In the genomic region with DNA sequence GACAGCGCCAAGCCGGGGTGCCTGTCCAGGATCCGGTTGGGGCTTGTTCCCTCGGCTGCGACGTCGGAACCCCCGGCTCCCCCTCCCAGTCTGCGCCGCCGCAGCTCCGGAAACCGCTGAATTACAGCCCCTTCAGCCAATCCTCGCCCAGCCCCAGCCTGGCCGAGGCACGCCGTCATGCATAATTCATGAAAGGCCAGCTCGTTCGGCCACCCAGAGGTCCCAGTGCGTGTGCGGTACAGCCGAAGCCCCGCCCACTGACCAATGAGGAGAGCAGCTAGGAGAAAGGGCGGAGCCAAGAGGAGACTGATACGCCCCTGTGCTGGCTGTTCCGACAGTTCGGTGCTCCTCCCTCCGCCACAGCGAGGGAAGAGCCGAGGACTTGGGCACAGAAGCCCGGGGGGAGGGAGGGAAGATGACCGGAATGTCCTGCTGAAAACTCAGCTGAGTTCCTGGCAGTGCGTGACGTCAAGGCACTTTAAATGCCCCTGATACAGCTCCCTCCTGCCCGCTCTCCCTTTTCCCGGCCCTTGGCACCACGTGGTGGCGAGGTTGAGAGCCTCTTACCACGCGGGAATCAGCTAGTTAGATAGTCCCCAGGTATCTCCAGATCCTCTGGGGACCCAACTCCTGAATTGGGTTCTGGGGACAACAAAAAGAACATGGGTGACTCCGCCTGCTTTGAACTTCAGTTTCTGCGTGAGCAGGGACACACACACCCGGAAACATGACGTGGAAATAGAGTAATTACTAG, we compare ENCODE assay signal across 1 cellular context.
TF ChIP-seq lines count a peak whose summit lies in the region.

A gene (minus strand): TSS at position 62 of the 754 bp plus-strand sequence. CDS start 39,926 bp downstream, outside the sequence.

TF ChIP-seq in HepG2, 621 proteins besides CTCF, POLR2A, EP300 and RAD21 (continued from another document and continues in another):
- TF ChIP-seq ESRRA (CRISPR knock-in tag; IDR thresholded peaks at IDR 0.05; ENCODE audit: low read depth) (peak; percentile 92), GPN1 (CRISPR knock-in tag; IDR thresholded peaks at IDR 0.05; ENCODE audit: borderline replicate concordance) (0 out of 2 replicates have a peak, but pooled peaks have one; percentile 65), NR2F6 (IDR thresholded peaks at IDR 0.05) (peak; percentile 70; the same call in 1 of the 2 replicates), NR2F6 (CRISPR knock-in tag; IDR thresholded peaks at IDR 0.05) (peak; percentile 88), HNRNPH1 (optimal IDR thresholded peaks at IDR 0.05; ENCODE audit: low read depth, low read length) (peak; percentile 96), ZNF619 (CRISPR knock-in tag; IDR thresholded peaks at IDR 0.05) (peak; percentile 99; the same call in 1 of the 2 replicates), FOSL2 (CRISPR knock-in tag; IDR thresholded peaks at IDR 0.05) (peak; percentile 91), FOXC1 (CRISPR knock-in tag; IDR thresholded peaks at IDR 0.05; ENCODE audit: borderline replicate concordance) (peak; percentile 99), ZNF672 (CRISPR knock-in tag; IDR thresholded peaks at IDR 0.05) (peak; percentile 14; the same call in 1 of the 2 replicates), ZKSCAN1 (IDR thresholded peaks at IDR 0.05; ENCODE audit: low read length) (peak; percentile 46; the same call in 1 of the 2 replicates), SRSF4 (IDR thresholded peaks at IDR 0.05; ENCODE audit: low read depth, low read length, poor library complexity, severe bottlenecking) (no peak), NFATC3 (CRISPR knock-in tag; IDR thresholded peaks at IDR 0.05) (peak; percentile 99), EZH2 (conservative IDR thresholded peaks at IDR 0.05; ENCODE audit: low read depth, low read length) (no peak), ARNT2 (CRISPR knock-in tag; IDR thresholded peaks at IDR 0.05; ENCODE audit: low read depth) (peak; percentile 100), ZNF570 (CRISPR knock-in tag; IDR thresholded peaks at IDR 0.05; ENCODE audit: borderline replicate concordance) (no peak), PAWR (CRISPR knock-in tag; IDR thresholded peaks at IDR 0.05; ENCODE audit: borderline replicate concordance) (no peak; the same call in 1 of the 2 replicates), SIN3A (IDR thresholded peaks at IDR 0.05; ENCODE audit: borderline replicate concordance, low read depth, low read length) (peak; percentile 96), U2AF2 (IDR thresholded peaks at IDR 0.05; ENCODE audit: low read depth, low read length) (no peak), CAMTA2 (CRISPR knock-in tag; IDR thresholded peaks at IDR 0.05; ENCODE audit: borderline replicate concordance) (peak; percentile 68; the same call in 1 of the 2 replicates), PTBP1 (IDR thresholded peaks at IDR 0.05; ENCODE audit: low read depth, low read length, poor library complexity, severe bottlenecking) (peak; percentile 99), SNRNP70 (IDR thresholded peaks at IDR 0.05; ENCODE audit: low read depth, low read length) (no peak), ZNF354B (CRISPR knock-in tag; IDR thresholded peaks at IDR 0.05) (0 out of 2 replicates have a peak, but pooled peaks have one; percentile 35), ZMYM3 (CRISPR knock-in tag; IDR thresholded peaks at IDR 0.05) (peak; percentile 94), ZNF878 (CRISPR knock-in tag; IDR thresholded peaks at IDR 0.05) (peak; percentile 99), AGO1 (IDR thresholded peaks at IDR 0.05; ENCODE audit: low read depth, low read length, poor library complexity, severe bottlenecking) (peak; percentile 66), HNRNPK (IDR thresholded peaks at IDR 0.05; ENCODE audit: low read depth, low read length, poor library complexity, severe bottlenecking) (peak; percentile 8), TAF1 (CRISPR knock-in tag; IDR thresholded peaks at IDR 0.05) (peak; percentile 78), ZSCAN21 (CRISPR knock-in tag; IDR thresholded peaks at IDR 0.05; ENCODE audit: borderline replicate concordance) (peak; percentile 94; the same call in 1 of the 2 replicates), RAD51 (IDR thresholded peaks at IDR 0.05; ENCODE audit: borderline replicate concordance) (peak; percentile 70; the same call in 1 of the 2 replicates), PPARG (CRISPR knock-in tag; conservative IDR thresholded peaks at IDR 0.05) (peak; percentile 93), MED13 (CRISPR knock-in tag; IDR thresholded peaks at IDR 0.05) (peak; percentile 63; the same call in 1 of the 2 replicates), ATRX (CRISPR knock-in tag; IDR thresholded peaks at IDR 0.05; ENCODE audit: borderline replicate concordance) (peak; percentile 87; the same call in 1 of the 2 replicates), HNRNPL (IDR thresholded peaks at IDR 0.05; ENCODE audit: low read depth, low read length) (peak; percentile 97), ELF1 (CRISPR knock-in tag; IDR thresholded peaks at IDR 0.05) (peak; percentile 83), MAFK (conservative IDR thresholded peaks at IDR 0.05 in 1 of 2, IDR thresholded peaks at IDR 0.05 in 1 of 2; ENCODE audit: low read length in 2 of 2) (no peak), ZNF552 (CRISPR knock-in tag; IDR thresholded peaks at IDR 0.05; ENCODE audit: borderline replicate concordance) (peak; percentile 97), NONO (IDR thresholded peaks at IDR 0.05) (no peak), NONO (CRISPR knock-in tag; conservative IDR thresholded peaks at IDR 0.05) (peak; percentile 98)
- TF ChIP-seq, protein P1, sequence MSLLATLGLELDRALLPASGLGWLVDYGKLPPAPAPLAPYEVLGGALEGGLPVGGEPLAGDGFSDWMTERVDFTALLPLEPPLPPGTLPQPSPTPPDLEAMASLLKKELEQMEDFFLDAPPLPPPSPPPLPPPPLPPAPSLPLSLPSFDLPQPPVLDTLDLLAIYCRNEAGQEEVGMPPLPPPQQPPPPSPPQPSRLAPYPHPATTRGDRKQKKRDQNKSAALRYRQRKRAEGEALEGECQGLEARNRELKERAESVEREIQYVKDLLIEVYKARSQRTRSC (CRISPR knock-in tag; IDR thresholded peaks at IDR 0.05; ENCODE audit: low read depth) = no peak
- TF ChIP-seq, protein P2, sequence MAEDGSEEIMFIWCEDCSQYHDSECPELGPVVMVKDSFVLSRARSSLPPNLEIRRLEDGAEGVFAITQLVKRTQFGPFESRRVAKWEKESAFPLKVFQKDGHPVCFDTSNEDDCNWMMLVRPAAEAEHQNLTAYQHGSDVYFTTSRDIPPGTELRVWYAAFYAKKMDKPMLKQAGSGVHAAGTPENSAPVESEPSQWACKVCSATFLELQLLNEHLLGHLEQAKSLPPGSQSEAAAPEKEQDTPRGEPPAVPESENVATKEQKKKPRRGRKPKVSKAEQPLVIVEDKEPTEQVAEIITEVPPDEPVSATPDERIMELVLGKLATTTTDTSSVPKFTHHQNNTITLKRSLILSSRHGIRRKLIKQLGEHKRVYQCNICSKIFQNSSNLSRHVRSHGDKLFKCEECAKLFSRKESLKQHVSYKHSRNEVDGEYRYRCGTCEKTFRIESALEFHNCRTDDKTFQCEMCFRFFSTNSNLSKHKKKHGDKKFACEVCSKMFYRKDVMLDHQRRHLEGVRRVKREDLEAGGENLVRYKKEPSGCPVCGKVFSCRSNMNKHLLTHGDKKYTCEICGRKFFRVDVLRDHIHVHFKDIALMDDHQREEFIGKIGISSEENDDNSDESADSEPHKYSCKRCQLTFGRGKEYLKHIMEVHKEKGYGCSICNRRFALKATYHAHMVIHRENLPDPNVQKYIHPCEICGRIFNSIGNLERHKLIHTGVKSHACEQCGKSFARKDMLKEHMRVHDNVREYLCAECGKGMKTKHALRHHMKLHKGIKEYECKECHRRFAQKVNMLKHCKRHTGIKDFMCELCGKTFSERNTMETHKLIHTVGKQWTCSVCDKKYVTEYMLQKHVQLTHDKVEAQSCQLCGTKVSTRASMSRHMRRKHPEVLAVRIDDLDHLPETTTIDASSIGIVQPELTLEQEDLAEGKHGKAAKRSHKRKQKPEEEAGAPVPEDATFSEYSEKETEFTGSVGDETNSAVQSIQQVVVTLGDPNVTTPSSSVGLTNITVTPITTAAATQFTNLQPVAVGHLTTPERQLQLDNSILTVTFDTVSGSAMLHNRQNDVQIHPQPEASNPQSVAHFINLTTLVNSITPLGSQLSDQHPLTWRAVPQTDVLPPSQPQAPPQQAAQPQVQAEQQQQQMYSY (CRISPR knock-in tag; IDR thresholded peaks at IDR 0.05) = peak; percentile 72; the same call in 1 of the 2 replicates
- TF ChIP-seq, protein P3, sequence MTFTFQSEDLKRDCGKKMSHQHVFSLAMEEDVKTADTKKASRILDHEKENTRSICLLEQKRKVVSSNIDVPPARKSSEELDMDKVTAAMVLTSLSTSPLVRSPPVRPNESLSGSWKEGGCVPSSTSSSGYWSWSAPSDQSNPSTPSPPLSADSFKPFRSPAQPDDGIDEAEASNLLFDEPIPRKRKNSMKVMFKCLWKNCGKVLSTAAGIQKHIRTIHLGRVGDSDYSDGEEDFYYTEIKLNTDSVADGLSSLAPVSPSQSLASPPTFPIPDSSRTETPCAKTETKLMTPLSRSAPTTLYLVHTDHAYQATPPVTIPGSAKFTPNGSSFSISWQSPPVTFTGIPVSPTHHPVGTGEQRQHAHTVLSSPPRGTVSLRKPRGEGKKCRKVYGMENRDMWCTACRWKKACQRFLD (CRISPR knock-in tag; IDR thresholded peaks at IDR 0.05; ENCODE audit: borderline replicate concordance) = peak; percentile 61; the same call in 1 of the 2 replicates
- TF ChIP-seq, protein P4, sequence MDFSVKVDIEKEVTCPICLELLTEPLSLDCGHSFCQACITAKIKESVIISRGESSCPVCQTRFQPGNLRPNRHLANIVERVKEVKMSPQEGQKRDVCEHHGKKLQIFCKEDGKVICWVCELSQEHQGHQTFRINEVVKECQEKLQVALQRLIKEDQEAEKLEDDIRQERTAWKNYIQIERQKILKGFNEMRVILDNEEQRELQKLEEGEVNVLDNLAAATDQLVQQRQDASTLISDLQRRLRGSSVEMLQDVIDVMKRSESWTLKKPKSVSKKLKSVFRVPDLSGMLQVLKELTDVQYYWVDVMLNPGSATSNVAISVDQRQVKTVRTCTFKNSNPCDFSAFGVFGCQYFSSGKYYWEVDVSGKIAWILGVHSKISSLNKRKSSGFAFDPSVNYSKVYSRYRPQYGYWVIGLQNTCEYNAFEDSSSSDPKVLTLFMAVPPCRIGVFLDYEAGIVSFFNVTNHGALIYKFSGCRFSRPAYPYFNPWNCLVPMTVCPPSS (IDR thresholded peaks at IDR 0.05) = no peak
- TF ChIP-seq, protein P5, sequence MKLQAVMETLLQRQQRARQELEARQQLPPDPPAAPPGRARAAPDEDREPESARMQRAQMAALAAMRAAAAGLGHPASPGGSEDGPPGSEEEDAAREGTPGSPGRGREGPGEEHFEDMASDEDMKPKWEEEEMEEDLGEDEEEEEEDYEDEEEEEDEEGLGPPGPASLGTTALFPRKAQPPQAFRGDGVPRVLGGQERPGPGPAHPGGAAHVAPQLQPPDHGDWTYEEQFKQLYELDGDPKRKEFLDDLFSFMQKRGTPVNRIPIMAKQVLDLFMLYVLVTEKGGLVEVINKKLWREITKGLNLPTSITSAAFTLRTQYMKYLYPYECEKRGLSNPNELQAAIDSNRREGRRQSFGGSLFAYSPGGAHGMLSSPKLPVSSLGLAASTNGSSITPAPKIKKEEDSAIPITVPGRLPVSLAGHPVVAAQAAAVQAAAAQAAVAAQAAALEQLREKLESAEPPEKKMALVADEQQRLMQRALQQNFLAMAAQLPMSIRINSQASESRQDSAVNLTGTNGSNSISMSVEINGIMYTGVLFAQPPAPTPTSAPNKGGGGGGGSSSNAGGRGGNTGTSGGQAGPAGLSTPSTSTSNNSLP (IDR thresholded peaks at IDR 0.05; ENCODE audit: low read depth, low read length) = peak; percentile 91
- TF ChIP-seq, protein P6, sequence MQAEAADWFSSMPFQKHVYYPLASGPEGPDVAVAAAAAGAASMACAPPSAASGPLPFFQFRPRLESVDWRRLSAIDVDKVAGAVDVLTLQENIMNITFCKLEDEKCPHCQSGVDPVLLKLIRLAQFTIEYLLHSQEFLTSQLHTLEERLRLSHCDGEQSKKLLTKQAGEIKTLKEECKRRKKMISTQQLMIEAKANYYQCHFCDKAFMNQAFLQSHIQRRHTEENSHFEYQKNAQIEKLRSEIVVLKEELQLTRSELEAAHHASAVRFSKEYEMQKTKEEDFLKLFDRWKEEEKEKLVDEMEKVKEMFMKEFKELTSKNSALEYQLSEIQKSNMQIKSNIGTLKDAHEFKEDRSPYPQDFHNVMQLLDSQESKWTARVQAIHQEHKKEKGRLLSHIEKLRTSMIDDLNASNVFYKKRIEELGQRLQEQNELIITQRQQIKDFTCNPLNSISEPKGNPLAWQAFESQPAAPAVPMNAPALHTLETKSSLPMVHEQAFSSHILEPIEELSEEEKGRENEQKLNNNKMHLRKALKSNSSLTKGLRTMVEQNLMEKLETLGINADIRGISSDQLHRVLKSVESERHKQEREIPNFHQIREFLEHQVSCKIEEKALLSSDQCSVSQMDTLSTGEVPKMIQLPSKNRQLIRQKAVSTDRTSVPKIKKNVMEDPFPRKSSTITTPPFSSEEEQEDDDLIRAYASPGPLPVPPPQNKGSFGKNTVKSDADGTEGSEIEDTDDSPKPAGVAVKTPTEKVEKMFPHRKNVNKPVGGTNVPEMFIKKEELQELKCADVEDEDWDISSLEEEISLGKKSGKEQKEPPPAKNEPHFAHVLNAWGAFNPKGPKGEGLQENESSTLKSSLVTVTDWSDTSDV (CRISPR knock-in tag; IDR thresholded peaks at IDR 0.05) = peak; percentile 98; the same call in 1 of the 2 replicates
- TF ChIP-seq, protein P7, sequence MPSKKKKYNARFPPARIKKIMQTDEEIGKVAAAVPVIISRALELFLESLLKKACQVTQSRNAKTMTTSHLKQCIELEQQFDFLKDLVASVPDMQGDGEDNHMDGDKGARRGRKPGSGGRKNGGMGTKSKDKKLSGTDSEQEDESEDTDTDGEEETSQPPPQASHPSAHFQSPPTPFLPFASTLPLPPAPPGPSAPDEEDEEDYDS (CRISPR knock-in tag; IDR thresholded peaks at IDR 0.05) = peak; percentile 98
- TF ChIP-seq, protein P8, sequence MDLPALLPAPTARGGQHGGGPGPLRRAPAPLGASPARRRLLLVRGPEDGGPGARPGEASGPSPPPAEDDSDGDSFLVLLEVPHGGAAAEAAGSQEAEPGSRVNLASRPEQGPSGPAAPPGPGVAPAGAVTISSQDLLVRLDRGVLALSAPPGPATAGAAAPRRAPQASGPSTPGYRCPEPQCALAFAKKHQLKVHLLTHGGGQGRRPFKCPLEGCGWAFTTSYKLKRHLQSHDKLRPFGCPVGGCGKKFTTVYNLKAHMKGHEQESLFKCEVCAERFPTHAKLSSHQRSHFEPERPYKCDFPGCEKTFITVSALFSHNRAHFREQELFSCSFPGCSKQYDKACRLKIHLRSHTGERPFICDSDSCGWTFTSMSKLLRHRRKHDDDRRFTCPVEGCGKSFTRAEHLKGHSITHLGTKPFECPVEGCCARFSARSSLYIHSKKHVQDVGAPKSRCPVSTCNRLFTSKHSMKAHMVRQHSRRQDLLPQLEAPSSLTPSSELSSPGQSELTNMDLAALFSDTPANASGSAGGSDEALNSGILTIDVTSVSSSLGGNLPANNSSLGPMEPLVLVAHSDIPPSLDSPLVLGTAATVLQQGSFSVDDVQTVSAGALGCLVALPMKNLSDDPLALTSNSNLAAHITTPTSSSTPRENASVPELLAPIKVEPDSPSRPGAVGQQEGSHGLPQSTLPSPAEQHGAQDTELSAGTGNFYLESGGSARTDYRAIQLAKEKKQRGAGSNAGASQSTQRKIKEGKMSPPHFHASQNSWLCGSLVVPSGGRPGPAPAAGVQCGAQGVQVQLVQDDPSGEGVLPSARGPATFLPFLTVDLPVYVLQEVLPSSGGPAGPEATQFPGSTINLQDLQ (CRISPR knock-in tag; IDR thresholded peaks at IDR 0.05) = peak; percentile 97; the same call in 1 of the 2 replicates
- TF ChIP-seq, protein P9, sequence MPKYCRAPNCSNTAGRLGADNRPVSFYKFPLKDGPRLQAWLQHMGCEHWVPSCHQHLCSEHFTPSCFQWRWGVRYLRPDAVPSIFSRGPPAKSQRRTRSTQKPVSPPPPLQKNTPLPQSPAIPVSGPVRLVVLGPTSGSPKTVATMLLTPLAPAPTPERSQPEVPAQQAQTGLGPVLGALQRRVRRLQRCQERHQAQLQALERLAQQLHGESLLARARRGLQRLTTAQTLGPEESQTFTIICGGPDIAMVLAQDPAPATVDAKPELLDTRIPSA (CRISPR knock-in tag; IDR thresholded peaks at IDR 0.05; ENCODE audit: borderline replicate concordance) = peak; percentile 15; the same call in 1 of the 2 replicates
